Comparison of ENCODE assay signal across 9 cellular contexts in the genomic region with DNA sequence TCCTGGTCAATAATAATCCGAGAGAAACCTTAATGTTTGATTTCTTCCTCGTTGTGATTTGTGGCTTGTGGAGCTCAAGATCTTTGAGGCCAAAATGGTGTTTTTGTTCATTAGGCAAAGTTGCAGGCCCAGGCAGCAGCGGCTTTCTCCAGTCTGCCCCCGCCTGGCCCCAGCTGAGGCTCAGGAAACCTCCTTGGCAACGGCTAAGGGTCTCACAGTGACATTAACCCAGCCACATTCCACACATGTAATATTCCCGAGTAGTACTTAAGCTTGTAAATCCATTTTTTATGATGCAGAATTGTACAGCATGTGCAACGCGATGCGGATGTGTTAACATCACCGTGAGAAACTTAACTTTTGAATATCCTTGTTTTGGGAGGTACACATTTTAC.
DNase-seq lines count a peak whose midpoint lies in the region; ATAC-seq lines count a peak whose summit lies in the region.
"Had no signal": no experiment of that assay in that cellular context is flagged by ENCODE, and none has a peak within 500 bp of the region (broad histone marks: within the 10 kb centered on the region; RNA-seq: fewer than 3 reads in every experiment).

No MANE protein-coding gene starts in this region.

- DNase-seq in NAMALWA (ENCODE audit: low spot score) (peak; percentile 71), amniotic stem cell (lab: John Stamatoyannopoulos, UW) (no peak), cerebellum (ENCODE audit: low spot score) (no peak), NCI-H128 (lab: John Stamatoyannopoulos, UW; ENCODE audit: unreplicated experiment) (no peak)
- DNase-seq: T-helper 2 cell had no signal

- H3K36me3 Mint-ChIP-seq in stimulated activated memory B cell treated with anti-CD40 and anti-IgM and Interleukin-4, amounts not matched to agents 10 μg/mL and 1 μg/mL and 100 μg/mL, for 72 hours: peaks cover 7% of the 10 kb centered on the region
- H3K36me3 Mint-ChIP-seq: stimulated activated effector memory CD8-positive, alpha-beta T cell treated with anti-CD3 and anti-CD28 coated beads, Interleukin-12 subunit alpha, Interleukin-12 subunit beta, amount 100 ng/mL, for 72 hours had no signal

- no peaks in the 10 kb centered on the region for H3K27me3 Mint-ChIP-seq in stimulated activated memory B cell treated with anti-CD40 and anti-IgM and Interleukin-4, amounts not matched to agents 10 μg/mL and 1 μg/mL and 100 μg/mL, for 72 hours

- peak overlapping the region; percentile 51 for H3K4me3 Mint-ChIP-seq in stimulated activated memory B cell treated with anti-CD40 and anti-IgM and Interleukin-4, amounts not matched to agents 10 μg/mL and 1 μg/mL and 100 μg/mL, for 72 hours
- H3K4me3 Mint-ChIP-seq: stimulated activated effector memory CD8-positive, alpha-beta T cell treated with anti-CD3 and anti-CD28 coated beads, Interleukin-12 subunit alpha, Interleukin-12 subunit beta, amount 100 ng/mL, for 72 hours had no signal

- H3K27ac Mint-ChIP-seq in stimulated activated memory B cell treated with anti-CD40 and anti-IgM and Interleukin-4, amounts not matched to agents 10 μg/mL and 1 μg/mL and 100 μg/mL, for 72 hours: peak overlapping the region; percentile 96
- H3K27ac Mint-ChIP-seq: stimulated activated effector memory CD8-positive, alpha-beta T cell treated with anti-CD3 and anti-CD28 coated beads, Interleukin-12 subunit alpha, Interleukin-12 subunit beta, amount 100 ng/mL, for 72 hours had no signal

- ATAC-seq in GM19351 (IDR thresholded peaks at IDR 0.05; ENCODE audit: unreplicated experiment) (peak; percentile 12), HG02642 (IDR thresholded peaks at IDR 0.05; ENCODE audit: poor library complexity, unreplicated experiment) (peak; percentile 17)
- ATAC-seq in stimulated activated memory B cell treated with anti-CD40 and anti-IgM and Interleukin-4, amounts not matched to agents 10 μg/mL and 1 μg/mL and 100 μg/mL, for 72 hours: no peak
- ATAC-seq: stimulated activated effector memory CD8-positive, alpha-beta T cell treated with anti-CD3 and anti-CD28 coated beads, Interleukin-12 subunit alpha, Interleukin-12 subunit beta, amount 100 ng/mL, for 72 hours had no signal

- peaks cover 91% of the 10 kb centered on the region for H3K4me1 Mint-ChIP-seq in stimulated activated memory B cell treated with anti-CD40 and anti-IgM and Interleukin-4, amounts not matched to agents 10 μg/mL and 1 μg/mL and 100 μg/mL, for 72 hours

- no peaks in the 10 kb centered on the region for H3K9me3 Mint-ChIP-seq in stimulated activated memory B cell treated with anti-CD40 and anti-IgM and Interleukin-4, amounts not matched to agents 10 μg/mL and 1 μg/mL and 100 μg/mL, for 72 hours
- H3K9me3 Mint-ChIP-seq: stimulated activated effector memory CD8-positive, alpha-beta T cell treated with anti-CD3 and anti-CD28 coated beads, Interleukin-12 subunit alpha, Interleukin-12 subunit beta, amount 100 ng/mL, for 72 hours had no signal
